8 cellular contexts compared by ENCODE assay signal in the genomic region with DNA sequence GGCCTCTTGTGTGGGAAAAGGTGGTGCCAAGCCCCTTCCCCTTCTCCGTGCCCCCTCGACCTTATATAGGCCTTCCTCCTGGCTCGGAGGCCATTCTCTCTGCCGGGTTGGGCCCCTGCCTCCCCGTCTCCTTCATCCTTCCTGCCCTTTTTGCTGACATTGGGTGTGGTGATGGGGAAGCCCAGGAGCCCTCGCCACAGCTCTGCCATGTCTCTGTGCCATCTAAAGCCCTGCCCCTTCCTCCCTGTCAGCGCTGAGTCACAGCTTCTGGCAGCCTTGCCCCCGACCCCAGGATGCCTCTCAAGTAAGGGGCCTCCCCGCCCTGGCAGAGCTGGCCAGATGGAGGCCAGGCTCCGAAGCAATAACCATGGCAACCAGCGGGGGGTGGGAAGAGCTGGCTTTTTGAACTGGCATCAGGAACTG. TPM values are rescaled to one million over a fixed set of nuclear protein-coding genes. Genes with fewer than 3 reads are reported as not detected.
DNase-seq lines count a peak whose midpoint lies in the region; ATAC-seq and TF ChIP-seq lines count a peak whose summit lies in the region.

No MANE protein-coding gene starts in this region.

- H3K36me3 Mint-ChIP-seq in Caco-2 (ENCODE audit: insufficient read depth, unreplicated experiment) (peaks cover 56% of the 10 kb centered on the region), H9 (ENCODE audit: insufficient read depth in 1 of 3, low read depth in 3 of 3) (peaks cover 12 to 73% (median 44%) of the 10 kb centered on the region in 3 experiments)

- H3K9me3 Mint-ChIP-seq in Caco-2 (ENCODE audit: unreplicated experiment) (no peaks in the 10 kb centered on the region), H9 (no peaks in the 10 kb centered on the region)

- H4K8ac ChIP-seq in H9 (replicated peaks; ENCODE audit: insufficient read length, low read depth, low read length): no peak overlapping the region

- H2BK12ac ChIP-seq in H9 (ENCODE audit: insufficient read length, low read depth, low read length): no peak overlapping the region

- no peak overlapping the region for H2BK15ac ChIP-seq in H9 (ENCODE audit: low read depth, low read length)

- no peaks in the 10 kb centered on the region for H3K23me2 ChIP-seq in H9 (ENCODE audit: insufficient read length, low read depth, low read length, poor library complexity, severe bottlenecking)

- H2AK5ac ChIP-seq in H9 (ENCODE audit: insufficient read length, low read length): no peak overlapping the region

- H3K79me1 ChIP-seq in H9 (ENCODE audit: insufficient read depth, low read depth, low read length, poor library complexity, severe bottlenecking): no peaks in the 10 kb centered on the region

- ATAC-seq in sciatic nerve: peak; percentile 6
- ATAC-seq in HG02623 (IDR thresholded peaks at IDR 0.05; ENCODE audit: unreplicated experiment): no peak

- no peaks in the 10 kb centered on the region for H3K27me3 ChIP-seq in Caco-2 (replicated peaks; ENCODE audit: control insufficient read depth, insufficient read depth, low read length)
- H3K27me3 ChIP-seq in H9 (ENCODE audit: insufficient read depth, low read length): no peaks in the 10 kb centered on the region

- H2BK5ac ChIP-seq in H9 (ENCODE audit: insufficient read length, low read length): no peak overlapping the region

- no peaks in the 10 kb centered on the region for H3K4me1 Mint-ChIP-seq in Caco-2 (ENCODE audit: low read depth, unreplicated experiment)
- H3K4me1 Mint-ChIP-seq in H9: peaks cover 18 to 19% of the 10 kb centered on the region in 2 experiments

- H3K4me2 ChIP-seq in H9 (ENCODE audit: insufficient read depth, insufficient read length, low read length): no peak overlapping the region

- intact Hi-C loops in Caco-2 (cut with micrococcal nuclease; ENCODE audit: unreplicated experiment) (no loop called here), sciatic nerve (cut with DNase I) (no loop called here)

- TF ChIP-seq CTCF in Caco-2 (IDR thresholded peaks at IDR 0.05; ENCODE audit: insufficient read depth in 1 of 2, low read depth in 1 of 2, low read length in 1 of 2, severe bottlenecking in 1 of 2, unreplicated experiment in 1 of 2) (peak in 1 of 2 experiments; percentile 7), H9 (conservative IDR thresholded peaks at IDR 0.05) (no peak; the same call in 2 of the 3 replicates), foreskin fibroblast (IDR thresholded peaks at IDR 0.05; ENCODE audit: low read depth, low read length) (no peak)

- H3K9me3 ChIP-seq in Caco-2 (no peaks in the 10 kb centered on the region), H9 (ENCODE audit: control insufficient read depth, low read depth, low read length) (no peaks in the 10 kb centered on the region)

- no peak overlapping the region for H3K27ac ChIP-seq in H9 (ENCODE audit: insufficient read length, low read depth, low read length)

- no peak overlapping the region for H3K23ac ChIP-seq in H9 (ENCODE audit: insufficient read length, low read depth, low read length)

- no peak overlapping the region for H3T11ph ChIP-seq in H9 (ENCODE audit: low read length)

- H3K4me3 ChIP-seq in Caco-2 (ENCODE audit: low read depth, low read length): no peak overlapping the region
- H3K4me3 ChIP-seq in foreskin fibroblast (ENCODE audit: low read depth in 1 of 2, low read length in 2 of 2): no peak overlapping the region

- POLR2A ChIA-PET in Caco-2 (lab: Charles Lee): no interaction called here

- H2AFZ ChIP-seq in H9 (ENCODE audit: low read length): no peak overlapping the region

- DNase-seq in Caco-2 (peak; percentile 52 to 60), H9 (peak; percentile 61), RPMI8226 (peak; percentile 75), foreskin fibroblast (peak; percentile 90 to 95), sciatic nerve (ENCODE audit: low spot score) (no peak), SIG-M5 (lab: John Stamatoyannopoulos, UW) (no peak)
- DNase-seq in activated T-helper 1 cell treated with anti-CD3 and anti-CD28 coated beads, Interleukin-2, amount 50 U/mL, for 16 hours (ENCODE audit: low read depth in 1 of 2, low spot score in 1 of 2): peak; percentile 46 to 67

- H3K4ac ChIP-seq in H9 (ENCODE audit: low read depth, low read length): no peak overlapping the region

- H3K27ac Mint-ChIP-seq in Caco-2 (ENCODE audit: unreplicated experiment) (no peak overlapping the region), H9 (peak overlapping the region in 2 of 3 experiments; percentile 75 to 87; a peak in 3 of 7 replicates)

- CTCF ChIA-PET in Caco-2 (lab: Charles Lee): no interaction called here

- H4K20me1 ChIP-seq in H9 (ENCODE audit: control insufficient read depth, insufficient read depth, insufficient read length): no peaks in the 10 kb centered on the region

- H3K36me3 ChIP-seq in Caco-2 (ENCODE audit: control insufficient read depth, insufficient read depth, low read length): peaks cover 7% of the 10 kb centered on the region

- H3K4me3 Mint-ChIP-seq in Caco-2 (ENCODE audit: unreplicated experiment) (no peak overlapping the region), H9 (no peak overlapping the region)

- H3K56ac ChIP-seq in H9 (ENCODE audit: insufficient read length, low read depth, low read length): no peak overlapping the region

- no peak overlapping the region for H3K18ac ChIP-seq in H9 (ENCODE audit: insufficient read length, low read depth, low read length)

- no peak overlapping the region for H4K91ac ChIP-seq in H9 (ENCODE audit: insufficient read length, low read depth, low read length)

- H3K27me3 Mint-ChIP-seq in Caco-2 (ENCODE audit: insufficient read depth, unreplicated experiment) (no peaks in the 10 kb centered on the region), H9 (ENCODE audit: low read depth) (peaks cover 1% of the 10 kb centered on the region; the same call in 1 of the 2 replicates)

- peaks cover 1% of the 10 kb centered on the region; the same call in 1 of the 2 replicates for H3K79me2 ChIP-seq in H9 (ENCODE audit: insufficient read depth, low read length)

- H4K5ac ChIP-seq in H9 (ENCODE audit: insufficient read length, low read depth, low read length): no peak overlapping the region

- BruUV-seq in Caco-2 (replicated peaks; lab: Mats Ljungman, UMichigan): no TSS peak

- H3K9ac ChIP-seq in H9 (ENCODE audit: extremely low read depth, insufficient read length, low read length): no peak overlapping the region

- H3K4me1 ChIP-seq in Caco-2 (no peaks in the 10 kb centered on the region), H9 (ENCODE audit: insufficient read depth, low read length) (no peaks in the 10 kb centered on the region)

- WGBS in H9 (ENCODE audit: extremely low coverage, insufficient read length, low lambda C conversion rate): no CpG with 5 or more reads among the region's 11 CpGs

- H3K14ac ChIP-seq in H9 (ENCODE audit: insufficient read depth, low read length): no peak overlapping the region

- no peak overlapping the region for H2BK20ac ChIP-seq in H9 (ENCODE audit: low read depth, low read length, poor library complexity, severe bottlenecking)

- no peak overlapping the region for H2BK120ac ChIP-seq in H9 (ENCODE audit: low read depth, low read length, poor library complexity, severe bottlenecking)

RNA-seq across cellular contexts. Expression of a gene that starts 30.4 kb away (rescaled TPM):
- total RNA-seq in Caco-2 (2022) (65.3 and 67.6 TPM in 2 replicates), H9 (2021) (99.7 and 101 TPM in 2 replicates), sciatic nerve (55.0 TPM)

Comparison
In these comparisons a context has a peak if more than half of its experiments do, and no peak if none do; other contexts are left out.
1. DNase-seq: peak in Caco-2 (2 of 2), H9 (single experiment), RPMI8226 (single experiment), activated T-helper 1 cell treated with anti-CD3 and anti-CD28 coated beads, Interleukin-2, amount 50 U/mL, for 16 hours (2 of 2) and foreskin fibroblast (2 of 2); none in sciatic nerve (single experiment) and SIG-M5 (single experiment).